15 cellular contexts compared by ENCODE assay signal in the genomic region with DNA sequence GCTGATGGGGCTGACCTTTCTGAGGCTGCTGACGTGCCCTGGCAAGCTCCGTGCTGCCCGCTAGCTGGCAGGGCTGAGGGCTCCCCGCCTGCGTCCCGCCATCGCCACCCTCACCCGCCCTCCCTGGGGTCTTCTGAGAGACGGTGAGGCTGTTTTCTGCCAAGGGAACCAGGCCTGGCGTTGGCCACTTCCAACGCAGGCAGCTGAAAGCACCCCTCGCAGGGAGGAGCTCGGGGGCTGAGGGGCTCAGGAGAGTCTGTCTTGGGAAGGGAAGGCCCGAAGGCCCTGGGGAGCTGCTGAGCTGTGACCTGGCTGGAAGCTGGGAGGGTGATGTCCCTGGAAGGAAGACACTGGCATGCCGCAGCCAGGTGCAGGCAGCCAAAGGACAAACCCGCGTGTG.
"Had no signal": no experiment of that assay in that cellular context is flagged by ENCODE, and none has a peak within 500 bp of the region (broad histone marks: within the 10 kb centered on the region; RNA-seq: fewer than 3 reads in every experiment).

No MANE protein-coding gene starts in this region.

- H3K36me3 Mint-ChIP-seq: mesothelial cell of epicardium had no signal

- DNase-seq: dermis blood vessel endothelial cell; dorsolateral prefrontal cortex; effector CD4-positive, alpha-beta T cell; effector memory CD4-positive, alpha-beta T cell; foreskin keratinocyte; hippocampal formation; left cardiac atrium; left lung; left ventricle myocardium superior; lower lobe of right lung; mesenchymal stem cell; mucosa of descending colon had no signal

- H3K27ac Mint-ChIP-seq: mesothelial cell of epicardium had no signal

- ATAC-seq: foreskin keratinocyte, gastroesophageal sphincter, heart left ventricle, left cardiac atrium, left lung, left ventricle myocardium superior, lower lobe of right lung, mucosa of descending colon had no signal

- H3K4me3 Mint-ChIP-seq: mesothelial cell of epicardium had no signal

- H3K9me3 Mint-ChIP-seq: mesothelial cell of epicardium had no signal
